8 cellular contexts compared by ENCODE assay signal in the genomic region with DNA sequence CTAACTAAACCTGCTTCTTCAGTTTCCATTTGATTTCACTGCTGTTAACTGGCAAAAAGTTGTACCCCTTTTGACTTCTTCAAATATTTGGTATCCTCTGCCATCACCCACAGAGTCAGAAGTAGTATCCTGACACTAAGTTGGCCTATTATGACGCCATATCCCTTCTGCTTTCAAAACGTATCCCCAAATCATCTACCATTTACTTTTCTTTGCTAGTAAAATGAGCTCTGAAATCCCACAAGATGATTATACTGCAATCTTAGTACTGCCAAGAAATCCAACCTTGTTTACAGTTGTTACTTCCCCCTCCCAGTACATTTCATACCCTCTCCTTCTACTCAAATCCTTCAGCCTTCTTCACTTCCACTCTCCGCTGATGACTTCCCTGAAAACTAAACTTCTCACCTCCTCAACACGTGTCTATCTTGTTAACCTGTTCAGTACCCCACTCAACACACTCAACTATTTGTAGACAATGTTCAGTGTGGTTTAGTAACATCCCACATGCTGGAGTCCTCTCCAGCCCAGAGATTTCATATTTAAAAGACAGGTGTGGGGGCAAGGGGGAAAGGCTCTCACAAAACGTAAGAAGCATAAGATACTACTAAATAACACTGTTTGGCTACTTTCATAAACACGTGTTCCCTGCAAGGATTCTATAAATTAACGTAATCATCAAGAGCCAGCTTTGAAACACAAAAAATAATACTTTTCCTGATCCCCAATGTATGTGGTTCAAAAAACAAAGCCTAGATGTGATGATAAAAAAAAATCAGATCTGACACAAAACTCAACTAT. TPM values are rescaled to one million over a fixed set of nuclear protein-coding genes. Genes with fewer than 3 reads are reported as not detected.
A peak's percentile ranks its signal among the peaks of the same experiment; 100 is the strongest.
DNase-seq lines count a peak whose midpoint lies in the region; ATAC-seq, FAIRE-seq and TF ChIP-seq lines count a peak whose summit lies in the region.

No MANE protein-coding gene starts in this region.

- CTCF ChIA-PET in activated CD4-positive, alpha-beta T cell treated with anti-CD3 and anti-CD28 coated beads for 36 hours (lab: Charles Lee): interaction anchor here (0.6 to 0.7 kb wide), 2 partner anchors 53 to 88 kb away, joined by 3 read pairs; no protein-coding TSS in a partner anchor

- peaks cover 44% of the 10 kb centered on the region for H3K36me3 Mint-ChIP-seq in activated CD4-positive, alpha-beta T cell treated with anti-CD3 and anti-CD28 coated beads for 36 hours (ENCODE audit: low read depth)
- peaks cover 11% of the 10 kb centered on the region for H3K36me3 Mint-ChIP-seq in T-helper 17 cell (ENCODE audit: low read depth)
- no peaks in the 10 kb centered on the region for H3K36me3 Mint-ChIP-seq in glutamatergic neuron (ENCODE audit: unreplicated experiment)

- peak overlapping the region; percentile 81 for H3K4me3 Mint-ChIP-seq in activated CD4-positive, alpha-beta T cell treated with anti-CD3 and anti-CD28 coated beads for 36 hours
- peak overlapping the region; percentile 97 for H3K4me3 Mint-ChIP-seq in T-helper 17 cell
- peak overlapping the region; percentile 94 for H3K4me3 Mint-ChIP-seq in glutamatergic neuron (ENCODE audit: unreplicated experiment)

- no peak for ATAC-seq in activated CD4-positive, alpha-beta T cell treated with anti-CD3 and anti-CD28 coated beads for 36 hours
- ATAC-seq in T-helper 17 cell (no peak), HG03045 (IDR thresholded peaks at IDR 0.05; ENCODE audit: unreplicated experiment) (no peak)

- peaks cover 46% of the 10 kb centered on the region for H3K4me1 Mint-ChIP-seq in activated CD4-positive, alpha-beta T cell treated with anti-CD3 and anti-CD28 coated beads for 36 hours
- H3K4me1 Mint-ChIP-seq in T-helper 17 cell: peaks cover 37% of the 10 kb centered on the region
- peaks cover 8% of the 10 kb centered on the region for H3K4me1 Mint-ChIP-seq in glutamatergic neuron (ENCODE audit: low read depth, unreplicated experiment)

- TF ChIP-seq CTCF in glutamatergic neuron (IDR thresholded peaks at IDR 0.05; ENCODE audit: partially characterized antibody, unreplicated experiment): no peak

- intact Hi-C loops in activated CD4-positive, alpha-beta T cell treated with anti-CD3 and anti-CD28 coated beads for 36 hours (cut with DNase I, micrococcal nuclease): loop anchor here (1.0 to 10.0 kb wide), 7 partner anchors 17 to 1947 kb away; a partner anchor contains a TSS

- no peak for FAIRE-seq in H54 (lab: Jason Lieb, UNC)

- H3K9me3 ChIP-seq in T-helper 17 cell (ENCODE audit: control insufficient read depth, low read length, poor library complexity, severe bottlenecking): no peaks in the 10 kb centered on the region

- DNase-seq in activated CD4-positive, alpha-beta T cell treated with anti-CD3 and anti-CD28 coated beads for 36 hours: no peak
- DNase-seq in activated CD4-positive, alpha-beta T cell treated with anti-CD3 and anti-CD28 coated beads, Interleukin-2, amount 50 U/mL, for 4 hours: no peak
- DNase-seq in T-helper 17 cell: no peak
- no peak for DNase-seq in glutamatergic neuron
- DNase-seq in skeletal muscle cell (ENCODE audit: low read depth): no peak
- no peak for DNase-seq in H54 (ENCODE audit: insufficient read length, low spot score)
- DNase-seq in cerebellar nuclear complex (lab: John Stamatoyannopoulos, UW): no peak

- no peaks in the 10 kb centered on the region for H3K9me3 Mint-ChIP-seq in activated CD4-positive, alpha-beta T cell treated with anti-CD3 and anti-CD28 coated beads for 36 hours (ENCODE audit: low read depth)
- H3K9me3 Mint-ChIP-seq in glutamatergic neuron (ENCODE audit: unreplicated experiment): peaks cover 2% of the 10 kb centered on the region

- TF ChIP-seq POLR2A in H54 (IDR thresholded peaks at IDR 0.05; ENCODE audit: low read depth, low read length): no peak

- peak overlapping the region; percentile 89 for H3K27ac Mint-ChIP-seq in activated CD4-positive, alpha-beta T cell treated with anti-CD3 and anti-CD28 coated beads for 36 hours
- H3K27ac Mint-ChIP-seq in T-helper 17 cell (peak overlapping the region; percentile 99), glutamatergic neuron (ENCODE audit: unreplicated experiment) (peak overlapping the region; percentile 4)

- H3K27me3 Mint-ChIP-seq in activated CD4-positive, alpha-beta T cell treated with anti-CD3 and anti-CD28 coated beads for 36 hours: no peaks in the 10 kb centered on the region
- H3K27me3 Mint-ChIP-seq in T-helper 17 cell (no peaks in the 10 kb centered on the region), glutamatergic neuron (ENCODE audit: unreplicated experiment) (peaks cover 2% of the 10 kb centered on the region)

- POLR2A ChIA-PET in activated CD4-positive, alpha-beta T cell treated with anti-CD3 and anti-CD28 coated beads for 36 hours (lab: Charles Lee): no interaction called here

- H3K4me3 ChIP-seq in skeletal muscle cell (ENCODE audit: low read depth, low read length): peak overlapping the region; percentile 92

RNA-seq across cellular contexts. Expression of a gene that starts 1.3 kb away (rescaled TPM):
- 10 to 100 TPM; 28.1 to 28.3 TPM for total RNA-seq in activated CD4-positive, alpha-beta T cell treated with anti-CD3 and anti-CD28 coated beads for 36 hours
- total RNA-seq in T-helper 17 cell (10 to 100 TPM; 43.5 to 43.7 TPM), glutamatergic neuron (ENCODE audit: unreplicated experiment) (10.3 TPM)

Comparison
In these comparisons a context has a peak if more than half of its experiments do, and no peak if none do; other contexts are left out.
1. H3K27ac Mint-ChIP-seq: peak in every context shown above with its lines; median percentile 99 in T-helper 17 cell; 89 in activated CD4-positive, alpha-beta T cell treated with anti-CD3 and anti-CD28 coated beads for 36 hours; 4 in glutamatergic neuron.